In the genomic region with DNA sequence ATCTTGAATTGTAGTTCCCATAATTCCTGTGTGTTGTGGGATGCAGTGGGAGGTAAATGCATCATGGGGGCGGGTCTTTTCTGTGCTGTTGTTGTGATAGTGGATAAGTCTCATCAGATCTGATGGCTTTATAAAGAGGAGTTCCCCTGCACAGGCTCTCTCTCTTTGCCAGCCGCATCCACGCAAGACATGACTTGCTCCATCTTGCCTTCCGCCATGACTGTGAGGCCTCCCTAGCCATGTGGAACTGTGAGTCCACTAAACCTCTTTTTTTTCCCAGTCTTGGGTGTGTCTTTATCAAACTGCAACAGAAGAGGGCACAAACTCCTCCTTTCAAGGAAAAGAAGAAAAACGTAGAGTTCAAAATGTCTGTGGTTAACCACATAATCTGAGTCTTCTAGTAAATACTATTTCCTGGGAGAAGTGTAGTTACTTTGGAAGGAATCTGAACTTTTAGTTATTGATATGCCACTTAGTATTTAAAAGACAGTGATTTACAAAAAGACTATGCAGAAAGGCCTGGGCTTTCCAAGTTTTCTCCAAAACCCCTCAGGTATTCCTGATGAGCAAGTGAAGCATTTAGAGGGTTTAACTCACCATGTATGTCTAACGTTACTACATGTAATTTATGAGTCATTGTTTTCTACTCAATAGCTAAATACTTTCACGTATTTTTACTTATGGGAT, we compare ENCODE assay signal across 14 cellular contexts. TPM values are rescaled to one million over a fixed set of nuclear protein-coding genes. Genes with fewer than 3 reads are reported as not detected.
DNase-seq lines count a peak whose midpoint lies in the region; ATAC-seq and TF ChIP-seq lines count a peak whose summit lies in the region.
"Had no signal": no experiment of that assay in that cellular context is flagged by ENCODE, and none has a peak within 500 bp of the region (broad histone marks: within the 10 kb centered on the region; RNA-seq: fewer than 3 reads in every experiment).

No MANE protein-coding gene starts in this region.

- no peaks in the 10 kb centered on the region for H3K36me3 Mint-ChIP-seq in activated naive CD4-positive, alpha-beta T cell treated with anti-CD3 and anti-CD28 coated beads for 36 hours (ENCODE audit: low read depth)
- peaks cover 35% of the 10 kb centered on the region for H3K36me3 Mint-ChIP-seq in endodermal cell (ENCODE audit: low read depth)

- no peak overlapping the region for H3K4me3 Mint-ChIP-seq in activated naive CD4-positive, alpha-beta T cell treated with anti-CD3 and anti-CD28 coated beads for 36 hours
- no peak overlapping the region for H3K4me3 Mint-ChIP-seq in endodermal cell
- H3K4me3 Mint-ChIP-seq: stimulated activated naive CD8-positive, alpha-beta T cell treated with anti-CD3 and anti-CD28 coated beads, Interleukin-15, amount 100 ng/mL, for 72 hours had no signal

- DNase-seq in GOT3 (lab: John Stamatoyannopoulos, UW): peak; percentile 23
- peak; percentile 51 for DNase-seq in RWPE1 (ENCODE audit: low spot score)
- peak; percentile 91 for DNase-seq in fibroblast of gingiva (ENCODE audit: low read depth)
- peak in 4 of 5 donors; percentile 43 to 72 (median 67) for DNase-seq in ovary
- no peak for DNase-seq in activated naive CD4-positive, alpha-beta T cell treated with anti-CD3 and anti-CD28 coated beads for 36 hours
- no peak for DNase-seq in endodermal cell
- DNase-seq in NCI-H2029 treated with DMSO at 0.1 percent for 48 hours (lab: John Stamatoyannopoulos, UW): no peak
- DNase-seq: activated T-cell treated with anti-CD3 and anti-CD28 coated beads, Interleukin-2, amount 50 U/mL, for 48 hours; colonic mucosa; GDM1; naive thymus-derived CD4-positive, alpha-beta T cell; NCI-H69; stimulated activated naive CD8-positive, alpha-beta T cell treated with anti-CD3 and anti-CD28 coated beads, Interleukin-15, amount 100 ng/mL, for 72 hours had no signal

- no peak for TF ChIP-seq EP300 in ovary (IDR thresholded peaks at IDR 0.05)

- peaks cover 32% of the 10 kb centered on the region for H3K27me3 Mint-ChIP-seq in activated naive CD4-positive, alpha-beta T cell treated with anti-CD3 and anti-CD28 coated beads for 36 hours (ENCODE audit: low read depth)
- no peaks in the 10 kb centered on the region for H3K27me3 Mint-ChIP-seq in endodermal cell (ENCODE audit: insufficient read depth)

- CTCF ChIA-PET in RWPE1 (lab: Yijun Ruan, JAX): interaction anchor here (0.6 to 0.9 kb wide), 3 partner anchors 9 to 928 kb away, joined by 3 to 5 read pairs (median 3); no protein-coding TSS in a partner anchor
- CTCF ChIA-PET in activated naive CD4-positive, alpha-beta T cell treated with anti-CD3 and anti-CD28 coated beads for 36 hours (lab: Charles Lee): interaction anchor here (0.6 to 1.4 kb wide), 2 partner anchors 9 to 12 kb away, joined by 3 read pairs; a partner anchor contains a TSS

- H3K27ac Mint-ChIP-seq in activated naive CD4-positive, alpha-beta T cell treated with anti-CD3 and anti-CD28 coated beads for 36 hours: no peak overlapping the region
- no peak overlapping the region for H3K27ac Mint-ChIP-seq in endodermal cell
- H3K27ac Mint-ChIP-seq: stimulated activated naive CD8-positive, alpha-beta T cell treated with anti-CD3 and anti-CD28 coated beads, Interleukin-15, amount 100 ng/mL, for 72 hours had no signal

- ATAC-seq in HG02840 (IDR thresholded peaks at IDR 0.05; ENCODE audit: low FRiP score, unreplicated experiment): no peak
- ATAC-seq: naive thymus-derived CD4-positive, alpha-beta T cell; stimulated activated naive CD8-positive, alpha-beta T cell treated with anti-CD3 and anti-CD28 coated beads, Interleukin-15, amount 100 ng/mL, for 72 hours had no signal

- peaks cover 13% of the 10 kb centered on the region for H3K4me1 Mint-ChIP-seq in activated naive CD4-positive, alpha-beta T cell treated with anti-CD3 and anti-CD28 coated beads for 36 hours (ENCODE audit: low read depth)
- H3K4me1 Mint-ChIP-seq in endodermal cell: peaks cover 4% of the 10 kb centered on the region

- no peaks in the 10 kb centered on the region for H3K9me3 Mint-ChIP-seq in activated naive CD4-positive, alpha-beta T cell treated with anti-CD3 and anti-CD28 coated beads for 36 hours
- no peaks in the 10 kb centered on the region for H3K9me3 Mint-ChIP-seq in endodermal cell
- H3K9me3 Mint-ChIP-seq: stimulated activated naive CD8-positive, alpha-beta T cell treated with anti-CD3 and anti-CD28 coated beads, Interleukin-15, amount 100 ng/mL, for 72 hours had no signal

- TF ChIP-seq POLR2A in ovary (IDR thresholded peaks at IDR 0.05): peak; percentile 10

- H3K27ac ChIP-seq in RWPE1: no peak overlapping the region
- no peak overlapping the region for H3K27ac ChIP-seq in ovary
- no peak overlapping the region for H3K27ac ChIP-seq in endodermal cell (ENCODE audit: low read depth, low read length)
- H3K27ac ChIP-seq: colonic mucosa had no signal

- TF ChIP-seq CTCF in RWPE1 (conservative IDR thresholded peaks at IDR 0.05; ENCODE audit: low read depth) (no peak), ovary (IDR thresholded peaks at IDR 0.05) (peak in 1 of 3 donors; percentile 9), endodermal cell (conservative IDR thresholded peaks at IDR 0.05) (no peak)

- H3K36me3 ChIP-seq in ovary: no peaks in the 10 kb centered on the region
- peaks cover 44% of the 10 kb centered on the region for H3K36me3 ChIP-seq in endodermal cell (ENCODE audit: control insufficient read depth, insufficient read depth, low read length)
- H3K36me3 ChIP-seq: colonic mucosa had no signal

- no peaks in the 10 kb centered on the region for H3K27me3 ChIP-seq in ovary
- no peaks in the 10 kb centered on the region for H3K27me3 ChIP-seq in endodermal cell (ENCODE audit: control insufficient read depth, insufficient read depth, low read length, poor library complexity, severe bottlenecking)
- H3K27me3 ChIP-seq: colonic mucosa had no signal

- POLR2A ChIA-PET in RWPE1 (lab: Yijun Ruan, JAX; ENCODE audit: low non-redundant PET): no interaction called here

- 64 to 69% (median 67%) methylated on average over 7 of the region's 7 CpGs for WGBS in ovary, 3 donors
- 93% methylated on average over 3 to 6 of the region's 7 CpGs for WGBS in endodermal cell (ENCODE audit: insufficient coverage in 1 of 2, insufficient read length in 1 of 2), 2 experiments

- H3K9ac ChIP-seq in endodermal cell (ENCODE audit: extremely low read depth, low read length, poor library complexity, severe bottlenecking): no peak overlapping the region

- H3K4me3 ChIP-seq in ovary: no peak overlapping the region
- no peak overlapping the region for H3K4me3 ChIP-seq in endodermal cell (ENCODE audit: low read length)
- H3K4me3 ChIP-seq: colonic mucosa had no signal

- intact Hi-C loops in ovary (cut with DNase I): no loop called here
- intact Hi-C loops in activated naive CD4-positive, alpha-beta T cell treated with anti-CD3 and anti-CD28 coated beads for 36 hours (cut with micrococcal nuclease): no loop called here

- H3K9me3 ChIP-seq in ovary (no peaks in the 10 kb centered on the region), endodermal cell (ENCODE audit: control insufficient read depth, low read length) (no peaks in the 10 kb centered on the region)
- H3K9me3 ChIP-seq: colonic mucosa had no signal

- H3K4me1 ChIP-seq in ovary (ENCODE audit: insufficient read depth) (peaks cover 5% of the 10 kb centered on the region), endodermal cell (ENCODE audit: control insufficient read depth, insufficient read depth, low read length) (no peaks in the 10 kb centered on the region)
- H3K4me1 ChIP-seq: colonic mucosa had no signal

RNA-seq across cellular contexts. Expression of a gene that starts 10.0 kb away (rescaled TPM):
- total RNA-seq in ovary: 100 to 1,000 TPM; 212 to 532 (median 297) TPM
- 100 to 1,000 TPM in 1 of 2 donors, 10 to 100 TPM in 1; 93.7 to 155 TPM for polyA plus RNA-seq in ovary
- not detected for total RNA-seq in activated naive CD4-positive, alpha-beta T cell treated with anti-CD3 and anti-CD28 coated beads for 36 hours
- total RNA-seq in endodermal cell: 10 to 100 TPM; 24.2 to 24.3 TPM
- 12.8 TPM for polyA plus RNA-seq in endodermal cell (2013, experiment 1 of 2)
- 11.3 TPM for polyA plus RNA-seq in endodermal cell (2013, experiment 2 of 2)

Comparison
In these comparisons a context has a peak if more than half of its experiments do, and no peak if none do; other contexts are left out.
1. DNase-seq: peak in GOT3 (single experiment), RWPE1 (single experiment), fibroblast of gingiva (single experiment) and ovary (4 of 5); none in activated naive CD4-positive, alpha-beta T cell treated with anti-CD3 and anti-CD28 coated beads for 36 hours (single experiment), endodermal cell (single experiment) and NCI-H2029 treated with DMSO at 0.1 percent for 48 hours (single experiment).
2. RNA of a gene that starts 10.0 kb away (total RNA-seq): 212 to 532 TPM in ovary and 24.2 to 24.3 TPM in endodermal cell; not detected in activated naive CD4-positive, alpha-beta T cell treated with anti-CD3 and anti-CD28 coated beads for 36 hours; every median in the first group is over 10 times any median in the second.